In the genomic region with DNA sequence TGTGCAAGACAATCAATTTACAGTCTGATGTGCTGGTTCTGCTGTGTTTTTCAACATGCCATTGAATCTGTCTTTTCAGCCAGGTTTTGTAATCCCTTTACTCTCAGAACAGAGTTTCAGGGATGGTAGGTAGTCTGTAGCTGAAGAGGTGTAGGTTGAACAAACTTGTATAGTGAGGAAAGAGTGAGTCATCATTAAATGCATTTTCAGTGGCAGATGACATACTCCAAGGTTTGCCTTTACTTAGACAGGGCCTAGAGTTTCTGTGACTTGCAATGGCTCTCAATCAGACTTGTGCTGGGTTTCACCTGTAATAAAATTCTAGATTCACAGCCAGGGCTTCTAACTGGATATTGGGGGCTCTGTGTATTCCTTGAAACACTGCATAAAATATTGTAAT, we compare ENCODE assay signal across 13 cellular contexts.
DNase-seq lines count a peak whose midpoint lies in the region; ATAC-seq and TF ChIP-seq lines count a peak whose summit lies in the region.
"Had no signal": no experiment of that assay in that cellular context is flagged by ENCODE, and none has a peak within 500 bp of the region (broad histone marks: within the 10 kb centered on the region; RNA-seq: fewer than 3 reads in every experiment).

No MANE protein-coding gene starts in this region.

- H3F3A ChIP-seq in smooth muscle cell (ENCODE audit: low read depth), result no peaks in the 10 kb centered on the region

- H3K27ac ChIP-seq in KOPT-K1 (ENCODE audit: low read depth, low read length, poor library complexity, severe bottlenecking) (peak overlapping the region; percentile 42), smooth muscle cell (ENCODE audit: low read depth) (peak overlapping the region; percentile 17)
- H3K27ac ChIP-seq: esophagus muscularis mucosa, transverse colon had no signal

- no peaks in the 10 kb centered on the region for H3K27me3 ChIP-seq in smooth muscle cell (ENCODE audit: low read depth)

- H3K9me3 Mint-ChIP-seq in activated T-cell treated with anti-CD3 and anti-CD28 coated beads, Interleukin-2, amount 50 U/mL, for 24 hours, result no peaks in the 10 kb centered on the region
- no peaks in the 10 kb centered on the region for H3K9me3 Mint-ChIP-seq in activated T-helper 17 cell treated with anti-CD3 and anti-CD28 coated beads, Interleukin-2, amount 50 U/mL, for 72 hours
- H3K9me3 Mint-ChIP-seq: HFFc6 had no signal

- H3K36me3 ChIP-seq in KOPT-K1 (ENCODE audit: insufficient read depth, low read length) (no peaks in the 10 kb centered on the region), smooth muscle cell (ENCODE audit: low read depth) (no peaks in the 10 kb centered on the region)
- H3K36me3 ChIP-seq: esophagus muscularis mucosa, transverse colon had no signal

- H3K9ac ChIP-seq in smooth muscle cell (ENCODE audit: low read depth), result no peak overlapping the region

- H3K27ac Mint-ChIP-seq in activated T-cell treated with anti-CD3 and anti-CD28 coated beads, Interleukin-2, amount 50 U/mL, for 24 hours, result peak overlapping the region; percentile 55
- H3K27ac Mint-ChIP-seq in activated T-helper 17 cell treated with anti-CD3 and anti-CD28 coated beads, Interleukin-2, amount 50 U/mL, for 72 hours, result no peak overlapping the region
- H3K27ac Mint-ChIP-seq: HFFc6 had no signal

- no peak overlapping the region for H3K4me2 ChIP-seq in smooth muscle cell

- peaks cover 11% of the 10 kb centered on the region for H3K4me1 Mint-ChIP-seq in activated T-cell treated with anti-CD3 and anti-CD28 coated beads, Interleukin-2, amount 50 U/mL, for 24 hours (ENCODE audit: low read depth)
- H3K4me1 Mint-ChIP-seq in activated T-helper 17 cell treated with anti-CD3 and anti-CD28 coated beads, Interleukin-2, amount 50 U/mL, for 72 hours, result peaks cover 3% of the 10 kb centered on the region

- H3K4me1 ChIP-seq in smooth muscle cell (ENCODE audit: low read depth), result peaks cover 15% of the 10 kb centered on the region
- H3K4me1 ChIP-seq: esophagus muscularis mucosa, transverse colon had no signal

- H3K9me3 ChIP-seq in KOPT-K1 (ENCODE audit: insufficient read depth, low read length, poor library complexity, severe bottlenecking), result no peaks in the 10 kb centered on the region
- no peaks in the 10 kb centered on the region for H3K9me3 ChIP-seq in smooth muscle cell (replicated peaks; ENCODE audit: low read depth)
- H3K9me3 ChIP-seq: esophagus muscularis mucosa, transverse colon had no signal

- H3K4me3 Mint-ChIP-seq in activated T-cell treated with anti-CD3 and anti-CD28 coated beads, Interleukin-2, amount 50 U/mL, for 24 hours, result no peak overlapping the region
- no peak overlapping the region for H3K4me3 Mint-ChIP-seq in activated T-helper 17 cell treated with anti-CD3 and anti-CD28 coated beads, Interleukin-2, amount 50 U/mL, for 72 hours
- H3K4me3 Mint-ChIP-seq: HFFc6 had no signal

- H3K27me3 Mint-ChIP-seq in activated T-cell treated with anti-CD3 and anti-CD28 coated beads, Interleukin-2, amount 50 U/mL, for 24 hours, result peaks cover 25% of the 10 kb centered on the region
- peaks cover 12% of the 10 kb centered on the region for H3K27me3 Mint-ChIP-seq in activated T-helper 17 cell treated with anti-CD3 and anti-CD28 coated beads, Interleukin-2, amount 50 U/mL, for 72 hours

- TF ChIP-seq CTCF in smooth muscle cell (IDR thresholded peaks at IDR 0.05; ENCODE audit: borderline replicate concordance, insufficient read depth, poor library complexity, severe bottlenecking), result no peak

- ATAC-seq in activated T-helper 17 cell treated with anti-CD3 and anti-CD28 coated beads, Interleukin-2, amount 50 U/mL, for 72 hours (replicated peaks), result peak; percentile 85
- ATAC-seq: sciatic nerve had no signal

- no peaks in the 10 kb centered on the region for H3K36me3 Mint-ChIP-seq in activated T-cell treated with anti-CD3 and anti-CD28 coated beads, Interleukin-2, amount 50 U/mL, for 24 hours (ENCODE audit: low read depth)
- H3K36me3 Mint-ChIP-seq in activated T-helper 17 cell treated with anti-CD3 and anti-CD28 coated beads, Interleukin-2, amount 50 U/mL, for 72 hours (ENCODE audit: low read depth), result no peaks in the 10 kb centered on the region

- no peak overlapping the region for H3K4me3 ChIP-seq in smooth muscle cell
- H3K4me3 ChIP-seq: esophagus muscularis mucosa, transverse colon had no signal

- no peaks in the 10 kb centered on the region for H3K79me2 ChIP-seq in smooth muscle cell (ENCODE audit: low read depth)

- H4K20me1 ChIP-seq in smooth muscle cell (ENCODE audit: low read depth), result no peaks in the 10 kb centered on the region

- H2AFZ ChIP-seq in smooth muscle cell (ENCODE audit: low read depth), result no peak overlapping the region

- no peak for DNase-seq in activated T-cell treated with anti-CD3 and anti-CD28 coated beads, Interleukin-2, amount 50 U/mL, for 24 hours
- DNase-seq in activated T-cell treated with anti-CD3 and anti-CD28 coated beads, Interleukin-2, amount 50 U/mL, for 1 hour, result no peak
- DNase-seq in smooth muscle cell (lab: John Stamatoyannopoulos, UW; ENCODE audit: unreplicated experiment) (no peak), AG20443 (ENCODE audit: low spot score) (no peak), KG1 (lab: John Stamatoyannopoulos, UW) (no peak)
- DNase-seq in effector CD8-positive, alpha-beta T cell (lab: John Stamatoyannopoulos, UW), result no peak
- DNase-seq: HFFc6, NCI-H187 treated with DMSO at 0.1 percent for 48 hours, transverse colon had no signal
